In genomic region chr3:120438216-120438615, GRCh38 we compare ENCODE assay signal across 19 cellular contexts. TPM values are rescaled to one million over a fixed set of nuclear protein-coding genes. Genes with fewer than 3 reads are reported as not detected.
A peak's percentile ranks its signal among the peaks of the same experiment; 100 is the strongest.
DNase-seq lines count a peak whose midpoint lies in the region; ATAC-seq and TF ChIP-seq lines count a peak whose summit lies in the region.
"Had no signal": no experiment of that assay in that cellular context is flagged by ENCODE, and none has a peak within 500 bp of the region (broad histone marks: within the 10 kb centered on the region; RNA-seq: fewer than 3 reads in every experiment).

No MANE protein-coding gene starts in this region.

- dilution Hi-C loops in mammary epithelial cell (cut with HindIII; ENCODE audit: low sequenced_read_pairs), result no loop called here

- BruUV-seq in mammary epithelial cell (replicated peaks; lab: Mats Ljungman, UMichigan), result no TSS peak

- intact Hi-C loops in breast epithelium (cut with DNase I; ENCODE audit: low total_unique reads), result no loop called here
- intact Hi-C loops in mammary epithelial cell (cut with micrococcal nuclease), result no loop called here
- intact Hi-C loops in upper lobe of right lung (cut with DNase I), result no loop called here
- intact Hi-C loops in mucosa of descending colon (cut with DNase I, micrococcal nuclease), result no loop called here

- H3K4me2 ChIP-seq in mammary epithelial cell (ENCODE audit: insufficient read depth, low read depth, low read length) (no peak overlapping the region), osteoblast (ENCODE audit: insufficient read depth, low read length) (peak overlapping the region; percentile 47)
- H3K4me2 ChIP-seq: neural progenitor cell had no signal

- H3K36me3 Mint-ChIP-seq in T-helper 17 cell (ENCODE audit: low read depth), result peaks cover 3% of the 10 kb centered on the region
- H3K36me3 Mint-ChIP-seq: activated naive CD4-positive, alpha-beta T cell treated with anti-CD3 and anti-CD28 coated beads, Interleukin-2, amount 10 ng/mL, durations not matched to agents 7 days and 5 days; IgD-negative memory B cell had no signal

- H3K4me3 Mint-ChIP-seq in T-helper 17 cell, result no peak overlapping the region
- H3K4me3 Mint-ChIP-seq: activated CD4-positive, alpha-beta memory T cell treated with anti-CD3 and anti-CD28 coated beads, Interleukin-2, amount 10 ng/mL, durations not matched to agents 7 days and 5 days; activated naive CD4-positive, alpha-beta T cell treated with anti-CD3 and anti-CD28 coated beads, Interleukin-2, amount 10 ng/mL, durations not matched to agents 7 days and 5 days; IgD-negative memory B cell; neural progenitor cell; stimulated activated naive CD8-positive, alpha-beta T cell treated with anti-CD3 and anti-CD28 coated beads, Interleukin-15, Interleukin-2, amounts not matched to agents 100 ng/mL and 50 ng/mL, for 24 hours had no signal

- CTCF ChIA-PET in mammary epithelial cell (lab: Charles Lee; ENCODE audit: low non-redundant PET), result no interaction called here

- H3K36me3 ChIP-seq in breast epithelium, result no peaks in the 10 kb centered on the region
- no peaks in the 10 kb centered on the region for H3K36me3 ChIP-seq in mammary epithelial cell (ENCODE audit: insufficient read depth, low read length)
- H3K36me3 ChIP-seq in osteoblast (ENCODE audit: insufficient read depth, low read length), result peaks cover 75% of the 10 kb centered on the region
- H3K36me3 ChIP-seq in upper lobe of right lung, result no peaks in the 10 kb centered on the region
- H3K36me3 ChIP-seq in mucosa of descending colon (ENCODE audit: low read depth), result no peaks in the 10 kb centered on the region

- no peaks in the 10 kb centered on the region for H3K27me3 ChIP-seq in breast epithelium
- H3K27me3 ChIP-seq in mammary epithelial cell (ENCODE audit: insufficient read depth, low read length), result no peaks in the 10 kb centered on the region
- H3K27me3 ChIP-seq in osteoblast (ENCODE audit: insufficient read depth, low read length), result no peaks in the 10 kb centered on the region
- no peaks in the 10 kb centered on the region for H3K27me3 ChIP-seq in upper lobe of right lung
- no peaks in the 10 kb centered on the region for H3K27me3 ChIP-seq in foreskin keratinocyte
- H3K27me3 ChIP-seq: neural progenitor cell had no signal

- no peaks in the 10 kb centered on the region for H4K20me1 ChIP-seq in mammary epithelial cell (ENCODE audit: insufficient read depth, low read length)
- H4K20me1 ChIP-seq in osteoblast (ENCODE audit: insufficient read depth, low read length), result peaks cover 84% of the 10 kb centered on the region

- WGBS in mammary epithelial cell (ENCODE audit: low coverage, missing lambda C conversion rate), result 98% methylated on average over 4 of the region's 4 CpGs

- no peak for TF ChIP-seq CTCF in breast epithelium (IDR thresholded peaks at IDR 0.05)
- TF ChIP-seq CTCF in mammary epithelial cell (conservative IDR thresholded peaks at IDR 0.05 in 1 of 2, IDR thresholded peaks at IDR 0.05 in 1 of 2; ENCODE audit: extremely low read depth in 1 of 2, insufficient read depth in 1 of 2, low read depth in 1 of 2, low read length in 2 of 2), result no peak
- TF ChIP-seq CTCF in osteoblast (IDR thresholded peaks at IDR 0.05; ENCODE audit: extremely low read depth, low read depth, low read length), result no peak
- no peak for TF ChIP-seq CTCF in upper lobe of right lung (IDR thresholded peaks at IDR 0.05)
- no peak for TF ChIP-seq CTCF in mucosa of descending colon (IDR thresholded peaks at IDR 0.05)
- TF ChIP-seq CTCF in foreskin keratinocyte (conservative IDR thresholded peaks at IDR 0.05), result no peak

- ATAC-seq in upper lobe of right lung (peak; percentile 54), T-helper 17 cell (no peak), mucosa of descending colon (no peak), foreskin keratinocyte (no peak)

- H3K79me2 ChIP-seq in mammary epithelial cell (ENCODE audit: insufficient read depth, low read length) (peaks cover 25% of the 10 kb centered on the region), osteoblast (ENCODE audit: insufficient read depth, low read length) (peaks cover 99% of the 10 kb centered on the region)

- H3K4me1 Mint-ChIP-seq in T-helper 17 cell, result peaks cover 3% of the 10 kb centered on the region
- H3K4me1 Mint-ChIP-seq: activated CD4-positive, alpha-beta memory T cell treated with anti-CD3 and anti-CD28 coated beads, Interleukin-2, amount 10 ng/mL, durations not matched to agents 7 days and 5 days; activated naive CD4-positive, alpha-beta T cell treated with anti-CD3 and anti-CD28 coated beads, Interleukin-2, amount 10 ng/mL, durations not matched to agents 7 days and 5 days; IgD-negative memory B cell had no signal

- H2AFZ ChIP-seq in mammary epithelial cell (ENCODE audit: low read depth, low read length) (no peak overlapping the region), osteoblast (ENCODE audit: low read length) (no peak overlapping the region)
- H2AFZ ChIP-seq: neural progenitor cell had no signal

- no peak for TF ChIP-seq POLR2A in breast epithelium (IDR thresholded peaks at IDR 0.05)

- H3K9me3 ChIP-seq in breast epithelium (no peaks in the 10 kb centered on the region), mammary epithelial cell (replicated peaks; ENCODE audit: insufficient read depth, low read length) (no peaks in the 10 kb centered on the region), osteoblast (ENCODE audit: low read depth, low read length) (no peaks in the 10 kb centered on the region), upper lobe of right lung (no peaks in the 10 kb centered on the region), T-helper 17 cell (ENCODE audit: control insufficient read depth, low read length, poor library complexity, severe bottlenecking) (no peaks in the 10 kb centered on the region), mucosa of descending colon (no peaks in the 10 kb centered on the region)

- H3K4me1 ChIP-seq in breast epithelium, result peaks cover 0 to 17% of the 10 kb centered on the region in 2 donors
- peaks cover 13% of the 10 kb centered on the region for H3K4me1 ChIP-seq in mammary epithelial cell (ENCODE audit: insufficient read depth, low read length)
- peaks cover 90% of the 10 kb centered on the region for H3K4me1 ChIP-seq in osteoblast (ENCODE audit: insufficient read depth, low read length)
- H3K4me1 ChIP-seq in upper lobe of right lung, result peaks cover 41% of the 10 kb centered on the region
- peaks cover 8% of the 10 kb centered on the region for H3K4me1 ChIP-seq in mucosa of descending colon (ENCODE audit: low read depth)
- H3K4me1 ChIP-seq in foreskin keratinocyte, result peaks cover 14% of the 10 kb centered on the region
- H3K4me1 ChIP-seq: neural progenitor cell had no signal

- peaks cover 66% of the 10 kb centered on the region for H3K27me3 Mint-ChIP-seq in T-helper 17 cell

- no peak overlapping the region for H3K9ac ChIP-seq in mammary epithelial cell (ENCODE audit: insufficient read depth, low read length)
- H3K9ac ChIP-seq: neural progenitor cell had no signal

- H3K27ac Mint-ChIP-seq in T-helper 17 cell, result no peak overlapping the region
- H3K27ac Mint-ChIP-seq: activated CD4-positive, alpha-beta memory T cell treated with anti-CD3 and anti-CD28 coated beads, Interleukin-2, amount 10 ng/mL, durations not matched to agents 7 days and 5 days; activated naive CD4-positive, alpha-beta T cell treated with anti-CD3 and anti-CD28 coated beads, Interleukin-2, amount 10 ng/mL, durations not matched to agents 7 days and 5 days; IgD-negative memory B cell; neural progenitor cell; stimulated activated naive CD8-positive, alpha-beta T cell treated with anti-CD3 and anti-CD28 coated beads, Interleukin-15, Interleukin-2, amounts not matched to agents 100 ng/mL and 50 ng/mL, for 24 hours had no signal

- H3K27ac ChIP-seq in breast epithelium (peak overlapping the region; percentile 33 to 66), mammary epithelial cell (ENCODE audit: insufficient read depth, low read depth, low read length) (no peak overlapping the region), epithelial cell of prostate (peak overlapping the region; percentile 70), osteoblast (ENCODE audit: low read depth, low read length) (peak overlapping the region; percentile 87), upper lobe of right lung (peak overlapping the region; percentile 43), foreskin keratinocyte (no peak overlapping the region)
- H3K27ac ChIP-seq: HL-60, neural progenitor cell had no signal

- no peak for DNase-seq in breast epithelium (ENCODE audit: low spot score in 2 of 2)
- DNase-seq in mammary epithelial cell, result no peak
- no peak for DNase-seq in epithelial cell of prostate (ENCODE audit: low read depth, low spot score)
- DNase-seq in osteoblast (ENCODE audit: insufficient read length, low spot score, missing footprints), result no peak
- no peak for DNase-seq in upper lobe of right lung
- DNase-seq in T-helper 17 cell, result no peak
- no peak for DNase-seq in mucosa of descending colon
- no peak for DNase-seq in foreskin keratinocyte
- DNase-seq: 8988T; activated CD4-positive, alpha-beta memory T cell treated with anti-CD3 and anti-CD28 coated beads, Interleukin-2, amount 10 ng/mL, durations not matched to agents 7 days and 5 days; activated naive CD4-positive, alpha-beta T cell treated with anti-CD3 and anti-CD28 coated beads, Interleukin-2, amount 10 ng/mL, durations not matched to agents 7 days and 5 days; activated T-cell treated with anti-CD3 and anti-CD28 coated beads, Interleukin-2, amount 50 U/mL, for 1 hour; head of caudate nucleus; NCI-H2029; NCI-H510A had no signal

- H3K4me3 ChIP-seq in breast epithelium (no peak overlapping the region), mammary epithelial cell (replicated peaks in 1 of 3; ENCODE audit: insufficient read depth in 1 of 3, low read depth in 2 of 3, low read length in 3 of 3) (no peak overlapping the region), osteoblast (ENCODE audit: insufficient read depth, low read length) (no peak overlapping the region), upper lobe of right lung (no peak overlapping the region), mucosa of descending colon (no peak overlapping the region)
- H3K4me3 ChIP-seq: neural progenitor cell had no signal

- in situ Hi-C loops in mammary epithelial cell (cut with MboI; ENCODE audit: low sequenced_read_pairs in 2 of 2), result no loop called here

RNA-seq across cellular contexts. Expression of gene FSTL1, which starts 12.6 kb away (rescaled TPM):
- total RNA-seq in breast epithelium (1,000 to 10,000 TPM in 1 of 3 donors, 100 to 1,000 TPM in 2; 225 to 1,263 (median 355) TPM), mammary epithelial cell (100 to 1,000 TPM; 109 to 161 TPM), osteoblast (1,825 and 2,074 TPM in 2 replicates), upper lobe of right lung (221 TPM), T-helper 17 cell (10 to 100 TPM in 1 of 2 donors, 1 to 10 TPM in 1; 1.1 to 17.4 TPM), mucosa of descending colon (100 to 1,000 TPM in 2 of 3 donors, 10 to 100 TPM in 1; 28.1 to 246 (median 108) TPM), foreskin keratinocyte (86.4 and 89.3 TPM in 2 replicates)
- polyA plus RNA-seq in mammary epithelial cell (71.6 TPM), foreskin keratinocyte (29.5 and 32.3 TPM in 2 replicates)
- 176 TPM for polyA minus RNA-seq in mammary epithelial cell
- polyA plus RNA-seq: IgD-negative memory B cell had no signal

Comparison
In these comparisons a context has a peak if more than half of its experiments do, and no peak if none do; other contexts are left out.
1. H3K27ac ChIP-seq: peak in breast epithelium (2 of 2), epithelial cell of prostate (single experiment), osteoblast (single experiment) and upper lobe of right lung (single experiment); none in mammary epithelial cell (single experiment) and foreskin keratinocyte (single experiment).